27 cellular contexts compared by ENCODE assay signal in genomic region chr4:48249378-48249777, GRCh38. TPM values are rescaled to one million over a fixed set of nuclear protein-coding genes. Genes with fewer than 3 reads are reported as not detected.
DNase-seq lines count a peak whose midpoint lies in the region; ATAC-seq, FAIRE-seq and TF ChIP-seq lines count a peak whose summit lies in the region.
"Had no signal": no experiment of that assay in that cellular context is flagged by ENCODE, and none has a peak within 500 bp of the region (broad histone marks: within the 10 kb centered on the region; RNA-seq: fewer than 3 reads in every experiment).

No MANE protein-coding gene starts in this region.

- intact Hi-C loops in GM12878 (cut with micrococcal nuclease; ENCODE audit: unreplicated experiment): no loop called here
- intact Hi-C loops in left colon (cut with DNase I, micrococcal nuclease): no loop called here

- H3K4me3 ChIP-seq in Loucy (ENCODE audit: low read length, poor library complexity, severe bottlenecking) (no peak overlapping the region), GM12878 (no peak overlapping the region)
- H3K4me3 ChIP-seq: BLaER1 had no signal

- H3K27me3 ChIP-seq in Loucy (ENCODE audit: insufficient read depth, low read length, poor library complexity, severe bottlenecking): no peaks in the 10 kb centered on the region
- H3K27me3 ChIP-seq in GM12878 (replicated peaks in 1 of 2; ENCODE audit: control insufficient read depth in 2 of 2, insufficient read depth in 2 of 2, low read length in 1 of 2): no peaks in the 10 kb centered on the region
- H3K27me3 ChIP-seq: BLaER1 had no signal

- TF ChIP-seq POLR2A in GM12878 (IDR thresholded peaks at IDR 0.05; ENCODE audit: low read depth, low read length): no peak

- H2AFZ ChIP-seq in Loucy (ENCODE audit: low read length) (no peak overlapping the region), GM12878 (ENCODE audit: control insufficient read depth, low read depth, low read length) (no peak overlapping the region)

- TF ChIP-seq CTCF in Loucy (conservative IDR thresholded peaks at IDR 0.05; ENCODE audit: low read length): no peak
- TF ChIP-seq CTCF in GM12878 (IDR thresholded peaks at IDR 0.05 in 2 of 3, conservative IDR thresholded peaks at IDR 0.05 in 1 of 3; ENCODE audit: control insufficient read depth in 2 of 3, extremely low read depth in 1 of 3, insufficient read depth in 1 of 3, low read depth in 3 of 3, low read length in 3 of 3): no peak

- peak overlapping the region; percentile 45; the same call in 1 of the 2 replicates for H3K27ac ChIP-seq in GM12878 (ENCODE audit: control insufficient read depth, insufficient read depth)
- H3K27ac ChIP-seq: BLaER1 had no signal

- peaks cover 56% of the 10 kb centered on the region for H4K20me1 ChIP-seq in Loucy (ENCODE audit: insufficient read depth, low read length, poor library complexity, severe bottlenecking)
- H4K20me1 ChIP-seq in GM12878 (ENCODE audit: control insufficient read depth, insufficient read depth): no peaks in the 10 kb centered on the region

- DNase-seq in GM12878 (ENCODE audit: low read depth, low spot score) (no peak), left colon (no peak), medulla oblongata (ENCODE audit: extremely low spot score) (no peak)
- no peak for DNase-seq in activated CD4-positive, alpha-beta T cell treated with anti-CD3 and anti-CD28 coated beads for 4 hours
- DNase-seq: 8988T; ACHN; BE2C; C1 segment of cervical spinal cord; CD4-positive, alpha-beta memory T cell; CD4-positive, CD25-positive, alpha-beta regulatory T cell; CD8-positive, alpha-beta memory T cell; COR-L47; DMS 273 treated with DMSO at 0.1 percent for 48 hours; DMS153; DMS53; DMS79; DND-41; EL; GDM1 had no signal

- no peak for FAIRE-seq in GM12878 (lab: Jason Lieb, UNC)
- FAIRE-seq: A204.1, GM12892, GM18507 had no signal

- in situ Hi-C loops in GM12878 (cut with MboI): no loop called here

- H3K9me2 ChIP-seq in Loucy (replicated peaks; ENCODE audit: low read depth, low read length): no peaks in the 10 kb centered on the region

- SMC1A ChIA-PET in GM12878 (lab: Charles Lee; ENCODE audit: uncharacterized antibody, unreplicated experiment): interaction anchor here (0.7 to 3.8 kb wide), 16 partner anchors 10 to 590 kb away, joined by 3 to 36 read pairs (median 5); no protein-coding TSS in a partner anchor

- TF ChIP-seq RAD21 in GM12878 (IDR thresholded peaks at IDR 0.05; ENCODE audit: insufficient read depth, low read depth, low read length): no peak

- no peak for TF ChIP-seq EP300 in GM12878 (IDR thresholded peaks at IDR 0.05; ENCODE audit: borderline replicate concordance in 1 of 2, control insufficient read depth in 1 of 2, low read depth in 2 of 2, low read length in 2 of 2)

- H3K4me1 ChIP-seq in Loucy (ENCODE audit: insufficient read depth, low read length, poor library complexity, severe bottlenecking): peaks cover 67% of the 10 kb centered on the region
- peaks cover 22% of the 10 kb centered on the region for H3K4me1 ChIP-seq in GM12878 (ENCODE audit: control insufficient read depth, insufficient read depth, low read length)
- H3K4me1 ChIP-seq: BE2C had no signal

- CTCF ChIA-PET in GM12878 (lab: Yijun Ruan, JAX): interaction anchor here (0.7 to 2.1 kb wide), 8 partner anchors 8 to 57 kb away, joined by 3 to 6 read pairs (median 3); no protein-coding TSS in a partner anchor

- no peak for ATAC-seq in GM12878
- ATAC-seq in left colon: peak; percentile 82
- no peak for ATAC-seq in HG03521 (IDR thresholded peaks at IDR 0.05; ENCODE audit: unreplicated experiment)
- ATAC-seq in GM19397 (IDR thresholded peaks at IDR 0.05; ENCODE audit: unreplicated experiment): no peak

- no peaks in the 10 kb centered on the region for H3K9me3 ChIP-seq in Loucy (ENCODE audit: insufficient read depth, low read depth, low read length)
- H3K9me3 ChIP-seq in GM12878 (replicated peaks; ENCODE audit: control insufficient read depth, insufficient read depth, low read length): peaks cover 7% of the 10 kb centered on the region; the same call in 2 of the 3 replicates
- H3K9me3 ChIP-seq: BE2C had no signal

- POLR2A ChIA-PET in GM12878 (lab: Charles Lee): interaction anchor here (0.7 to 2.8 kb wide), 11 partner anchors 8 to 502 kb away, joined by 3 to 11 read pairs (median 5); no protein-coding TSS in a partner anchor

- H3K79me2 ChIP-seq in Loucy (ENCODE audit: insufficient read depth, low read length) (peaks cover 100% of the 10 kb centered on the region), GM12878 (ENCODE audit: control insufficient read depth, insufficient read depth, low read length) (peaks cover 86% of the 10 kb centered on the region)

- no peak overlapping the region for H3K9ac ChIP-seq in Loucy (ENCODE audit: low read depth, low read length, poor library complexity, severe bottlenecking)
- H3K9ac ChIP-seq in GM12878 (ENCODE audit: control insufficient read depth, insufficient read depth, low read length): no peak overlapping the region
- H3K9ac ChIP-seq: BLaER1 had no signal

- RAD21 ChIA-PET in GM12878 (lab: Charles Lee; ENCODE audit: unreplicated experiment): interaction anchor here (1.1 to 3.0 kb wide), 7 partner anchors 10 to 76 kb away, joined by 3 to 15 read pairs (median 7); no protein-coding TSS in a partner anchor

- H3K36me3 ChIP-seq in Loucy (ENCODE audit: insufficient read depth, low read length) (peaks cover 9% of the 10 kb centered on the region), GM12878 (ENCODE audit: control insufficient read depth in 2 of 2, insufficient read depth in 2 of 2, low read length in 1 of 2) (no peaks in the 10 kb centered on the region; a peak in 1 of 4 replicates)
- H3K36me3 ChIP-seq: BE2C had no signal

- 79% methylated on average over 1 of the region's 1 CpG for WGBS in GM12878 (ENCODE audit: insufficient coverage, insufficient replicate concordance, low lambda C conversion rate, missing lambda C conversion rate)

- BruUV-seq in GM12878 (replicated peaks; lab: Mats Ljungman, UMichigan): no TSS peak

- H3K4me2 ChIP-seq in Loucy (ENCODE audit: low read depth, low read length, poor library complexity, severe bottlenecking) (peak overlapping the region; percentile 33), GM12878 (ENCODE audit: control insufficient read depth, insufficient read depth) (no peak overlapping the region; the same call in 1 of the 2 replicates)
- H3K4me2 ChIP-seq: BLaER1 had no signal

- H3F3A ChIP-seq in Loucy (ENCODE audit: low read depth): no peaks in the 10 kb centered on the region

TF ChIP-seq in GM12878, 131 proteins besides CTCF, POLR2A, EP300 and RAD21 (continues in another document):
- no peak for TF ChIP-seq SMAD1 (IDR thresholded peaks at IDR 0.05; ENCODE audit: low read depth, partially characterized antibody)
- TF ChIP-seq, protein P1, sequence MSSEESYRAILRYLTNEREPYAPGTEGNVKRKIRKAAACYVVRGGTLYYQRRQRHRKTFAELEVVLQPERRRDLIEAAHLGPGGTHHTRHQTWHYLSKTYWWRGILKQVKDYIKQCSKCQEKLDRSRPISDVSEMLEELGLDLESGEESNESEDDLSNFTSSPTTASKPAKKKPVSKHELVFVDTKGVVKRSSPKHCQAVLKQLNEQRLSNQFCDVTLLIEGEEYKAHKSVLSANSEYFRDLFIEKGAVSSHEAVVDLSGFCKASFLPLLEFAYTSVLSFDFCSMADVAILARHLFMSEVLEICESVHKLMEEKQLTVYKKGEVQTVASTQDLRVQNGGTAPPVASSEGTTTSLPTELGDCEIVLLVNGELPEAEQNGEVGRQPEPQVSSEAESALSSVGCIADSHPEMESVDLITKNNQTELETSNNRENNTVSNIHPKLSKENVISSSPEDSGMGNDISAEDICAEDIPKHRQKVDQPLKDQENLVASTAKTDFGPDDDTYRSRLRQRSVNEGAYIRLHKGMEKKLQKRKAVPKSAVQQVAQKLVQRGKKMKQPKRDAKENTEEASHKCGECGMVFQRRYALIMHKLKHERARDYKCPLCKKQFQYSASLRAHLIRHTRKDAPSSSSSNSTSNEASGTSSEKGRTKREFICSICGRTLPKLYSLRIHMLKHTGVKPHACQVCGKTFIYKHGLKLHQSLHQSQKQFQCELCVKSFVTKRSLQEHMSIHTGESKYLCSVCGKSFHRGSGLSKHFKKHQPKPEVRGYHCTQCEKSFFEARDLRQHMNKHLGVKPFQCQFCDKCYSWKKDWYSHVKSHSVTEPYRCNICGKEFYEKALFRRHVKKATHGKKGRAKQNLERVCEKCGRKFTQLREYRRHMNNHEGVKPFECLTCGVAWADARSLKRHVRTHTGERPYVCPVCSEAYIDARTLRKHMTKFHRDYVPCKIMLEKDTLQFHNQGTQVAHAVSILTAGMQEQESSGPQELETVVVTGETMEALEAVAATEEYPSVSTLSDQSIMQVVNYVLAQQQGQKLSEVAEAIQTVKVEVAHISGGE (CRISPR knock-in tag; IDR thresholded peaks at IDR 0.05): no peak

RNA-seq across cellular contexts. Expression of gene TEC, which starts 20.3 kb away (rescaled TPM):
- 172 and 194 TPM in 2 replicates for total RNA-seq in GM12878 (2013; cell fraction: nucleolus; rRNA removed)
- 24.2 and 27.2 TPM in 2 replicates for total RNA-seq in GM12878 (2014; rRNA removed)
- total RNA-seq in GM12878 (2014; rRNA removed; fragmentation: Illumina TruSeq; extraction: Trizol): 24.4 and 25.6 TPM in 2 replicates
- total RNA-seq in GM12878 (2021): 19.0 and 20.2 TPM in 2 replicates
- 9.0 TPM for polyA plus RNA-seq in GM12878 (2011; ENCODE audit: low read depth)
- polyA plus RNA-seq in GM12878 (2011; rRNA removed): 15.4 and 21.3 TPM in 2 replicates
- polyA plus RNA-seq in GM12878 (2011; cell fraction: cytosol; rRNA removed): 6.2 and 7.2 TPM in 2 replicates
- 23.0 and 25.2 TPM in 2 replicates for polyA plus RNA-seq in GM12878 (2011; cell fraction: nucleus; rRNA removed)
- 15.4 and 23.3 TPM in 2 replicates for polyA plus RNA-seq in GM12878 (2012)
- polyA plus RNA-seq in GM12878 (2014; fragmentation: Illumina TruSeq; extraction: Trizol): 18.6 and 23.7 TPM in 2 replicates
- 1 to 10 TPM; 7.4 to 10.0 TPM for polyA plus RNA-seq in GM12878 (2014; fragmentation: Nextera tagmentation; extraction: Ambion mirVana)
- 17.3 and 19.3 TPM in 2 replicates for polyA plus RNA-seq in GM12878 (2014; rRNA removed)
- polyA plus RNA-seq in GM12878 (2016; fragmentation: Nextera tagmentation; extraction: Ambion mirVana): 10 to 100 TPM; 14.6 to 15.5 TPM
- 22.5 and 25.5 TPM in 2 replicates for polyA minus RNA-seq in GM12878 (2011; rRNA and poly(A)+ RNA removed)
- 6.9 and 10.0 TPM in 2 replicates for polyA minus RNA-seq in GM12878 (2011; cell fraction: cytosol; rRNA and poly(A)+ RNA removed)
- polyA minus RNA-seq in GM12878 (2011; cell fraction: nucleus; rRNA and poly(A)+ RNA removed): 24.5 and 36.4 TPM in 2 replicates
- total RNA-seq in left colon: 1 to 10 TPM; 3.1 to 3.6 TPM
- total RNA-seq: G401 had no signal

Comparison
In these comparisons a context has a peak if more than half of its experiments do, and no peak if none do; other contexts are left out.
1. RNA of gene TEC, which starts 20.3 kb away (total RNA-seq): 19.0 to 194 TPM in GM12878; 3.1 to 3.6 TPM in left colon; every median in the first group is over 4 times any median in the second.